ENCODE assay signal across 8 cellular contexts in genomic region chr9:122931851-122932199, GRCh38. TPM values are rescaled to one million over a fixed set of nuclear protein-coding genes. Genes with fewer than 3 reads are reported as not detected.
DNase-seq lines count a peak whose midpoint lies in the region; ATAC-seq and TF ChIP-seq lines count a peak whose summit lies in the region.

No MANE protein-coding gene starts in this region.

- H3K4me2 ChIP-seq in OCI-LY7 (ENCODE audit: low read length), result peak overlapping the region; percentile 76

- intact Hi-C loops in OCI-LY7 (cut with micrococcal nuclease; ENCODE audit: unreplicated experiment) (loop anchor here (1.0 to 10.0 kb wide), 3 partner anchors 8 to 667 kb away; partner anchors contain the start of genes MRRF, RBM18 and ZBTB6), esophagus muscularis mucosa (cut with DNase I) (no loop called here)

- H3K4me3 ChIP-seq in OCI-LY7 (ENCODE audit: low read depth, low read length, poor library complexity, severe bottlenecking) (peak overlapping the region; percentile 85), esophagus muscularis mucosa (peak overlapping the region; percentile 78 to 89 (median 88))

- peaks cover 19% of the 10 kb centered on the region for H3K4me1 ChIP-seq in OCI-LY7 (ENCODE audit: insufficient read depth, low read length, poor library complexity, severe bottlenecking)
- H3K4me1 ChIP-seq in esophagus muscularis mucosa, result peaks cover 28 to 53% (median 38%) of the 10 kb centered on the region in 4 donors

- H3K27ac ChIP-seq in OCI-LY7 (ENCODE audit: low read depth, low read length, poor library complexity, severe bottlenecking) (peak overlapping the region; percentile 70), esophagus muscularis mucosa (replicated peaks in 1 of 4) (peak overlapping the region; percentile 83 to 87 (median 86))

- H4K20me1 ChIP-seq in OCI-LY7 (ENCODE audit: insufficient read depth, low read length), result 0 out of 2 replicates have a peak, but pooled peaks cover 4% of the 10 kb centered on the region

- no peak for TF ChIP-seq EP300 in esophagus muscularis mucosa (IDR thresholded peaks at IDR 0.05)

- peaks cover 4% of the 10 kb centered on the region for H3K36me3 Mint-ChIP-seq in progenitor cell of endocrine pancreas (ENCODE audit: insufficient read depth)

- peak overlapping the region; percentile 97 for H3K27ac Mint-ChIP-seq in progenitor cell of endocrine pancreas

- H3K79me2 ChIP-seq in OCI-LY7 (ENCODE audit: insufficient read depth, low read depth, low read length), result peaks cover 49% of the 10 kb centered on the region

- no peak for TF ChIP-seq POLR2A in esophagus muscularis mucosa (IDR thresholded peaks at IDR 0.05; ENCODE audit: low read depth)

- WGBS in esophagus muscularis mucosa, result 0% methylated on average over 3 of the region's 8 CpGs

- CTCF ChIA-PET in OCI-LY7 (lab: Charles Lee; ENCODE audit: unreplicated experiment), result no interaction called here
- CTCF ChIA-PET in HEK293T (lab: Yijun Ruan, JAX), result no interaction called here

- DNase-seq in OCI-LY7 (ENCODE audit: low spot score) (no peak), esophagus muscularis mucosa (ENCODE audit: extremely low spot score) (no peak), progenitor cell of endocrine pancreas (ENCODE audit: low spot score, unreplicated experiment) (no peak), HEK293T (ENCODE audit: extremely low spot score) (no peak), ureter (ENCODE audit: low spot score) (no peak), NCI-H2107 treated with DMSO at 0.1 percent for 48 hours (lab: John Stamatoyannopoulos, UW; ENCODE audit: unreplicated experiment) (no peak), HT-29 (ENCODE audit: low spot score) (no peak)

- POLR2A ChIA-PET in OCI-LY7 (lab: Charles Lee) (interaction anchor here (1.1 to 4.2 kb wide), 7 partner anchors 8 to 28 kb away, joined by 3 to 50 read pairs (median 13); partner anchors contain the start of genes RABGAP1, RC3H2 and ZBTB6), HEK293T (lab: Yijun Ruan, JAX) (interaction anchor here (0.8 to 4.2 kb wide), 7 partner anchors 9 to 57 kb away, joined by 4 to 63 read pairs (median 6); partner anchors contain the start of genes RABGAP1, RC3H2 and ZBTB6)

- peak; percentile 15 for ATAC-seq in GM18907 (IDR thresholded peaks at IDR 0.05; ENCODE audit: unreplicated experiment)

- BruUV-seq in OCI-LY7 (replicated peaks; lab: Mats Ljungman, UMichigan), result no TSS peak

- no peaks in the 10 kb centered on the region for H3K27me3 Mint-ChIP-seq in progenitor cell of endocrine pancreas

- H3K9me3 Mint-ChIP-seq in progenitor cell of endocrine pancreas (ENCODE audit: low read depth), result no peaks in the 10 kb centered on the region

- no peaks in the 10 kb centered on the region for H3K27me3 ChIP-seq in esophagus muscularis mucosa

- H2AFZ ChIP-seq in OCI-LY7 (ENCODE audit: low read length), result peak overlapping the region; percentile 83

- no peak overlapping the region for H3K4me3 Mint-ChIP-seq in progenitor cell of endocrine pancreas (ENCODE audit: low read depth)

- H3K36me3 ChIP-seq in OCI-LY7 (ENCODE audit: insufficient read depth, low read length) (peaks cover 12% of the 10 kb centered on the region), esophagus muscularis mucosa (peaks cover 0 to 21% (median 5%) of the 10 kb centered on the region in 4 donors)

- H3K9me2 ChIP-seq in OCI-LY7 (ENCODE audit: insufficient read depth, low read length), result no peaks in the 10 kb centered on the region

- no peaks in the 10 kb centered on the region for H3K9me3 ChIP-seq in OCI-LY7 (ENCODE audit: low read length)
- H3K9me3 ChIP-seq in esophagus muscularis mucosa, result no peaks in the 10 kb centered on the region

- peaks cover 11% of the 10 kb centered on the region for H3K4me1 Mint-ChIP-seq in progenitor cell of endocrine pancreas (ENCODE audit: low read depth)

- no peak for TF ChIP-seq CTCF in OCI-LY7 (conservative IDR thresholded peaks at IDR 0.05; ENCODE audit: low read length)
- TF ChIP-seq CTCF in esophagus muscularis mucosa (IDR thresholded peaks at IDR 0.05), result no peak
- no peak for TF ChIP-seq CTCF in progenitor cell of endocrine pancreas (IDR thresholded peaks at IDR 0.05; ENCODE audit: unreplicated experiment)

TF ChIP-seq in HEK293T, 16 proteins besides CTCF, POLR2A, EP300 and RAD21:
- no peak for TF ChIP-seq ZNF384 (IDR thresholded peaks at IDR 0.05)
- no peak for TF ChIP-seq NFRKB (IDR thresholded peaks at IDR 0.05)
- TF ChIP-seq CTBP1 (IDR thresholded peaks at IDR 0.05; ENCODE audit: borderline replicate concordance), result no peak
- no peak for TF ChIP-seq LEF1 (IDR thresholded peaks at IDR 0.05; ENCODE audit: borderline replicate concordance)
- TF ChIP-seq L3MBTL2 (conservative IDR thresholded peaks at IDR 0.05), result no peak
- no peak for TF ChIP-seq FOXK2 (IDR thresholded peaks at IDR 0.05)
- TF ChIP-seq SUZ12 (IDR thresholded peaks at IDR 0.05), result no peak
- no peak for TF ChIP-seq TARDBP (IDR thresholded peaks at IDR 0.05)
- TF ChIP-seq PKNOX1 (IDR thresholded peaks at IDR 0.05), result no peak

RNA-seq across cellular contexts. Expression of gene ZBTB26, which starts 0.5 kb away (rescaled TPM):
- 7.6 and 10.8 TPM in 2 replicates for total RNA-seq in OCI-LY7 (2014; rRNA removed; shearing (Covaris generic))
- total RNA-seq in OCI-LY7 (2022), result 14.2 and 15.6 TPM in 2 replicates
- total RNA-seq in esophagus muscularis mucosa, result 10 to 100 TPM in 2 of 4 donors, 1 to 10 TPM in 2; 6.3 to 10.4 (median 9.1) TPM
- total RNA-seq in progenitor cell of endocrine pancreas, result 14.1 and 15.4 TPM in 2 replicates
- 10.7 TPM for total RNA-seq in ureter
- total RNA-seq in HT-29 (2014; rRNA removed; shearing (Covaris generic)), result 2.6 and 2.8 TPM in 2 replicates

RNA-seq across cellular contexts. Expression of gene RABGAP1, which starts 9.0 kb away (rescaled TPM):
- 16.8 and 24.2 TPM in 2 replicates for total RNA-seq in OCI-LY7 (2014; rRNA removed; shearing (Covaris generic))
- total RNA-seq in OCI-LY7 (2022), result 39.8 and 46.6 TPM in 2 replicates
- total RNA-seq in esophagus muscularis mucosa, result 100 to 1,000 TPM in 1 of 4 donors, 10 to 100 TPM in 3; 64.3 to 116 (median 79.5) TPM
- 78.9 and 93.6 TPM in 2 replicates for total RNA-seq in progenitor cell of endocrine pancreas
- total RNA-seq in ureter, result 96.4 TPM
- total RNA-seq in HT-29 (2014; rRNA removed; shearing (Covaris generic)), result 21.1 and 23.8 TPM in 2 replicates

RNA-seq across cellular contexts. Expression of gene ZBTB6, which starts 18.7 kb away (rescaled TPM):
- total RNA-seq in OCI-LY7 (2014; rRNA removed; shearing (Covaris generic)), result 7.1 and 8.1 TPM in 2 replicates
- 8.4 and 9.4 TPM in 2 replicates for total RNA-seq in OCI-LY7 (2022)
- 10 to 100 TPM in 2 of 4 donors, 1 to 10 TPM in 2; 6.5 to 12.9 (median 9.5) TPM for total RNA-seq in esophagus muscularis mucosa
- 8.3 and 9.0 TPM in 2 replicates for total RNA-seq in progenitor cell of endocrine pancreas
- 9.8 TPM for total RNA-seq in ureter
- 3.3 and 3.4 TPM in 2 replicates for total RNA-seq in HT-29 (2014; rRNA removed; shearing (Covaris generic))

RNA-seq across cellular contexts. Expression of gene RC3H2, which starts 26.7 kb away (rescaled TPM):
- total RNA-seq in OCI-LY7 (2014; rRNA removed; shearing (Covaris generic)), result 45.0 and 46.2 TPM in 2 replicates
- 73.7 and 78.7 TPM in 2 replicates for total RNA-seq in OCI-LY7 (2022)
- total RNA-seq in esophagus muscularis mucosa, result 10 to 100 TPM; 40.1 to 58.1 (median 57.8) TPM
- total RNA-seq in progenitor cell of endocrine pancreas, result 61.3 and 68.8 TPM in 2 replicates
- 48.1 TPM for total RNA-seq in ureter
- total RNA-seq in HT-29 (2014; rRNA removed; shearing (Covaris generic)), result 21.7 and 23.8 TPM in 2 replicates
